ENCODE assay signal across 8 cellular contexts in genomic region chr17:63997341-63998048, GRCh38. TPM values are rescaled to one million over a fixed set of nuclear protein-coding genes. Genes with fewer than 3 reads are reported as not detected.
DNase-seq lines count a peak whose midpoint lies in the region; ATAC-seq and TF ChIP-seq lines count a peak whose summit lies in the region.

No MANE protein-coding gene starts in this region.

- H3K27ac ChIP-seq in vagina, result no peak overlapping the region

- peaks cover 55% of the 10 kb centered on the region for H3K27me3 Mint-ChIP-seq in activated naive CD4-positive, alpha-beta T cell treated with anti-CD3 and anti-CD28 coated beads, Interleukin-2, amount 10 ng/mL, durations not matched to agents 7 days and 5 days
- H3K27me3 Mint-ChIP-seq in central memory CD8-positive, alpha-beta T cell, result no peaks in the 10 kb centered on the region

- no peak for TF ChIP-seq CTCF in vagina (IDR thresholded peaks at IDR 0.05)

- H3K36me3 ChIP-seq in mucosa of stomach (ENCODE audit: control insufficient read depth, insufficient read depth, low read length), result no peaks in the 10 kb centered on the region
- H3K36me3 ChIP-seq in vagina, result no peaks in the 10 kb centered on the region

- intact Hi-C loops in vagina (cut with DNase I), result no loop called here

- no peak for TF ChIP-seq POLR2A in vagina (IDR thresholded peaks at IDR 0.05)

- H3K27me3 ChIP-seq in mucosa of stomach (ENCODE audit: control insufficient read depth, insufficient read depth, low read length), result peaks cover 27% of the 10 kb centered on the region
- no peaks in the 10 kb centered on the region for H3K27me3 ChIP-seq in vagina

- H3K9me3 ChIP-seq in mucosa of stomach (ENCODE audit: control insufficient read depth, low read length) (no peaks in the 10 kb centered on the region), vagina (no peaks in the 10 kb centered on the region)

- peak overlapping the region; percentile 47 for H3K9ac ChIP-seq in mucosa of stomach (ENCODE audit: low read length)

- DNase-seq in activated naive CD4-positive, alpha-beta T cell treated with anti-CD3 and anti-CD28 coated beads, Interleukin-2, amount 10 ng/mL, durations not matched to agents 7 days and 5 days, result peak; percentile 24
- no peak for DNase-seq in activated naive CD4-positive, alpha-beta T cell (lab: John Stamatoyannopoulos, UW)
- no peak for DNase-seq in central memory CD8-positive, alpha-beta T cell (ENCODE audit: low spot score in 2 of 2)
- DNase-seq in vagina (ENCODE audit: extremely low spot score in 2 of 2), result no peak
- no peak for DNase-seq in cerebellum (ENCODE audit: low spot score)
- no peak for DNase-seq in NCI-H2107 (lab: John Stamatoyannopoulos, UW)

- no peak overlapping the region for H3K27ac Mint-ChIP-seq in activated naive CD4-positive, alpha-beta T cell treated with anti-CD3 and anti-CD28 coated beads, Interleukin-2, amount 10 ng/mL, durations not matched to agents 7 days and 5 days
- peak overlapping the region; percentile 80 for H3K27ac Mint-ChIP-seq in central memory CD8-positive, alpha-beta T cell (ENCODE audit: low read depth)

- H3K4me3 ChIP-seq in mucosa of stomach (ENCODE audit: low read length), result peak overlapping the region; percentile 8
- H3K4me3 ChIP-seq in vagina, result peak overlapping the region; percentile 54 to 64

- peaks cover 62% of the 10 kb centered on the region for H3K4me1 Mint-ChIP-seq in activated naive CD4-positive, alpha-beta T cell treated with anti-CD3 and anti-CD28 coated beads, Interleukin-2, amount 10 ng/mL, durations not matched to agents 7 days and 5 days
- H3K4me1 Mint-ChIP-seq in central memory CD8-positive, alpha-beta T cell, result peaks cover 51% of the 10 kb centered on the region

- peaks cover 5% of the 10 kb centered on the region for H3K36me3 Mint-ChIP-seq in activated naive CD4-positive, alpha-beta T cell treated with anti-CD3 and anti-CD28 coated beads, Interleukin-2, amount 10 ng/mL, durations not matched to agents 7 days and 5 days
- peaks cover 2% of the 10 kb centered on the region for H3K36me3 Mint-ChIP-seq in central memory CD8-positive, alpha-beta T cell (ENCODE audit: insufficient read depth)

- CTCF ChIA-PET in activated naive CD4-positive, alpha-beta T cell treated with anti-CD3 and anti-CD28 coated beads, Interleukin-2, amount 10 ng/mL, durations not matched to agents 7 days and 5 days (lab: Charles Lee), result interaction anchor here (0.5 to 3.1 kb wide), 7 partner anchors 23 to 136 kb away, joined by 3 to 13 read pairs (median 5); partner anchors contain the start of genes GH1 and ICAM2

- ATAC-seq in central memory CD8-positive, alpha-beta T cell (replicated peaks; ENCODE audit: extremely low read depth, poor library complexity, severe bottlenecking), result no peak
- ATAC-seq in HG02981 (IDR thresholded peaks at IDR 0.05; ENCODE audit: unreplicated experiment), result no peak

- H3K4me3 Mint-ChIP-seq in activated naive CD4-positive, alpha-beta T cell treated with anti-CD3 and anti-CD28 coated beads, Interleukin-2, amount 10 ng/mL, durations not matched to agents 7 days and 5 days, result peak overlapping the region; percentile 90
- H3K4me3 Mint-ChIP-seq in central memory CD8-positive, alpha-beta T cell, result peak overlapping the region; percentile 89

- H3K9me3 Mint-ChIP-seq in activated naive CD4-positive, alpha-beta T cell treated with anti-CD3 and anti-CD28 coated beads, Interleukin-2, amount 10 ng/mL, durations not matched to agents 7 days and 5 days, result no peaks in the 10 kb centered on the region
- H3K9me3 Mint-ChIP-seq in central memory CD8-positive, alpha-beta T cell, result no peaks in the 10 kb centered on the region

- H3K4me1 ChIP-seq in mucosa of stomach (ENCODE audit: control insufficient read depth, insufficient read depth, low read length) (peaks cover 36% of the 10 kb centered on the region), vagina (peaks cover 26% of the 10 kb centered on the region)

RNA-seq across cellular contexts. Expression of gene PRR29, which starts 0.7 kb away (rescaled TPM):
- total RNA-seq in vagina (not detected), cerebellum (2.5 TPM)

RNA-seq across cellular contexts. Expression of gene ICAM2, which starts 22.9 kb away (rescaled TPM):
- total RNA-seq in vagina (55.7 TPM), cerebellum (6.3 TPM)

RNA-seq across cellular contexts. Expression of gene SCN4A, which starts 24.8 kb away (rescaled TPM):
- total RNA-seq in vagina (0.98 TPM), cerebellum (0.09 TPM)
